In genomic region chr9:26983340-26983739, GRCh38 we compare ENCODE assay signal across 1 cellular context.
TF ChIP-seq lines count a peak whose summit lies in the region.

No MANE protein-coding gene starts in this region.

TF ChIP-seq in IMR-90, 13 proteins besides CTCF, POLR2A, EP300 and RAD21 (continued from another document):
- no peak for TF ChIP-seq MAFK (IDR thresholded peaks at IDR 0.05; ENCODE audit: low read depth, low read length)
- no peak for TF ChIP-seq BHLHE40 (IDR thresholded peaks at IDR 0.05; ENCODE audit: low read depth, low read length)
- TF ChIP-seq NFE2L2 (IDR thresholded peaks at IDR 0.05; ENCODE audit: low read depth, low read length) = no peak
- TF ChIP-seq CHD1 (IDR thresholded peaks at IDR 0.05; ENCODE audit: low read depth, low read length) = no peak
- no peak for TF ChIP-seq CEBPB (IDR thresholded peaks at IDR 0.05; ENCODE audit: low read depth, low read length)
